Comparison of ENCODE assay signal across 8 cellular contexts in the genomic region with DNA sequence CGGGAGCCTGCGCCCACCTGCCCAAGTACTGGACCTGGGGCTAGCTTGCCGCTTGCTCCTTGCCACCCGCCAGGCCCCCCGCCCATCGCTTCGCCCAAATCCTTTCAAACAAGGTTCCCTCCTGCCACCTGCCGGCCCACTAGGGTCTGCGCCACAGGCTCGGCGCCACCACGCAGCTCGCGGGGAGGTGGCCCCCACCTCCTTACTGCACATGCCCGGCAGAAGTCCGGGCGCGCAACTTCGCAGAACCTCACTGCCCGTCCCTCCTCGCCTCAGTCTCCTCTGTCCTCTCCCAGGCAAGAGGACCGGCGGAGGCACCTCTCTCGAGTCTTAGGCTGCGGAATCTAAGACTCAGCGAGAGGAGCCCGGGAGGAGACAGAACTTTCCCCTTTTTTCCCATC. TPM values are rescaled to one million over a fixed set of nuclear protein-coding genes. Genes with fewer than 3 reads are reported as not detected.
DNase-seq lines count a peak whose midpoint lies in the region; ATAC-seq and TF ChIP-seq lines count a peak whose summit lies in the region.

No MANE protein-coding gene starts in this region.

- H3K27ac ChIP-seq in right atrium auricular region, result no peak overlapping the region
- no peak overlapping the region for H3K27ac ChIP-seq in SK-N-MC
- no peak overlapping the region for H3K27ac ChIP-seq in left lung
- no peak overlapping the region for H3K27ac ChIP-seq in stomach smooth muscle (ENCODE audit: low read length)

- H3K36me3 ChIP-seq in right atrium auricular region, result no peaks in the 10 kb centered on the region
- H3K36me3 ChIP-seq in SK-N-MC (ENCODE audit: insufficient read depth, low read length), result no peaks in the 10 kb centered on the region; the same call in 1 of the 2 replicates
- H3K36me3 ChIP-seq in left lung, result no peaks in the 10 kb centered on the region
- H3K36me3 ChIP-seq in stomach smooth muscle (ENCODE audit: control insufficient read depth in 2 of 2, insufficient read depth in 2 of 2, low read length in 2 of 2), result no peaks in the 10 kb centered on the region

- H3K9me3 ChIP-seq in right atrium auricular region, result no peaks in the 10 kb centered on the region
- no peaks in the 10 kb centered on the region for H3K9me3 ChIP-seq in SK-N-MC (ENCODE audit: low read depth, low read length)
- no peaks in the 10 kb centered on the region for H3K9me3 ChIP-seq in left lung
- no peaks in the 10 kb centered on the region for H3K9me3 ChIP-seq in stomach smooth muscle (ENCODE audit: control insufficient read depth in 2 of 2, low read length in 2 of 2)

- H3K4me1 Mint-ChIP-seq in brain, result peaks cover 14% of the 10 kb centered on the region

- no peak overlapping the region for H3K27ac Mint-ChIP-seq in brain

- H3K27me3 ChIP-seq in right atrium auricular region, result peaks cover 0 to 3% of the 10 kb centered on the region in 2 donors
- H3K27me3 ChIP-seq in left lung, result peaks cover 46 to 61% of the 10 kb centered on the region in 2 donors
- peaks cover 26 to 30% of the 10 kb centered on the region in 2 donors for H3K27me3 ChIP-seq in stomach smooth muscle (ENCODE audit: control insufficient read depth in 1 of 2, insufficient read depth in 2 of 2, low read length in 2 of 2)

- peak overlapping the region; percentile 26 to 81 (median 73) for H3K4me3 Mint-ChIP-seq in brain

- intact Hi-C loops in Right ventricle myocardium superior (cut with DNase I), result no loop called here
- intact Hi-C loops in left lung (cut with DNase I), result no loop called here

- H3K36me3 Mint-ChIP-seq in brain, result peaks cover 27% of the 10 kb centered on the region

- ATAC-seq in Right ventricle myocardium superior (ENCODE audit: poor library complexity), result peak; percentile 78
- ATAC-seq in left lung, result peak; percentile 69
- no peak for ATAC-seq in GM19467 (IDR thresholded peaks at IDR 0.05; ENCODE audit: unreplicated experiment)

- H3K9ac ChIP-seq in SK-N-MC (ENCODE audit: insufficient read length) (no peak overlapping the region), stomach smooth muscle (ENCODE audit: low read length in 2 of 2) (no peak overlapping the region)

- peaks cover 0 to 5% (median 0%) of the 10 kb centered on the region in 5 experiments for H3K9me3 Mint-ChIP-seq in brain

- peak in 1 of 2 donors; percentile 60 for TF ChIP-seq CTCF in right atrium auricular region (IDR thresholded peaks at IDR 0.05)
- peak; percentile 61 to 74 for TF ChIP-seq CTCF in brain (conservative IDR thresholded peaks at IDR 0.05)
- peak in 1 of 2 donors; percentile 32 for TF ChIP-seq CTCF in left lung (IDR thresholded peaks at IDR 0.05)

- H3K27me3 Mint-ChIP-seq in brain, result peaks cover 77% of the 10 kb centered on the region

- H3K4me1 ChIP-seq in right atrium auricular region, result peaks cover 0 to 6% of the 10 kb centered on the region in 2 donors
- peaks cover 0 to 4% of the 10 kb centered on the region in 2 donors for H3K4me1 ChIP-seq in left lung
- H3K4me1 ChIP-seq in stomach smooth muscle (ENCODE audit: control insufficient read depth, insufficient read depth, low read length), result peaks cover 4% of the 10 kb centered on the region

- DNase-seq in Right ventricle myocardium superior (peak; percentile 64), right atrium auricular region (ENCODE audit: low spot score) (no peak), SK-N-MC (ENCODE audit: low read depth, low spot score) (no peak), left lung (peak in 1 of 2 donors; percentile 79), dedifferentiated amniotic fluid mesenchymal stem cell (ENCODE audit: extremely low spot score) (no peak)

- H3K4me3 ChIP-seq in right atrium auricular region, result peak overlapping the region in 1 of 2 donors; percentile 2
- peak overlapping the region; percentile 64 for H3K4me3 ChIP-seq in SK-N-MC
- no peak overlapping the region for H3K4me3 ChIP-seq in left lung
- peak overlapping the region; percentile 26 to 54 for H3K4me3 ChIP-seq in stomach smooth muscle (ENCODE audit: low read length in 2 of 2)

RNA-seq across cellular contexts. Expression of gene GNAS-AS1, which starts 11.2 kb away (rescaled TPM):
- total RNA-seq in Right ventricle myocardium superior (0.13 TPM), right atrium auricular region (not detected), left lung (1 to 10 TPM; 1.5 TPM)
- polyA plus RNA-seq in brain (ENCODE audit: insufficient read depth, low read depth, low replicate concordance), result not detected

RNA-seq across cellular contexts. Expression of gene GNAS, which starts 13.0 kb away (rescaled TPM):
- total RNA-seq in Right ventricle myocardium superior (1,453 TPM), right atrium auricular region (1,000 to 10,000 TPM; 1,032 to 1,202 TPM), left lung (1,000 to 10,000 TPM in 1 of 2 donors, 100 to 1,000 TPM in 1; 723 to 1,158 TPM)
- polyA plus RNA-seq in brain (ENCODE audit: insufficient read depth, low read depth, low replicate concordance), result 3,328 TPM

Comparison
In these comparisons a context has a peak if more than half of its experiments do, and no peak if none do; other contexts are left out.
1. H3K4me3 ChIP-seq: peak in SK-N-MC (single experiment) and stomach smooth muscle (2 of 2); none in left lung (0 of 2).